Comparison of ENCODE assay signal across 16 cellular contexts in the genomic region with DNA sequence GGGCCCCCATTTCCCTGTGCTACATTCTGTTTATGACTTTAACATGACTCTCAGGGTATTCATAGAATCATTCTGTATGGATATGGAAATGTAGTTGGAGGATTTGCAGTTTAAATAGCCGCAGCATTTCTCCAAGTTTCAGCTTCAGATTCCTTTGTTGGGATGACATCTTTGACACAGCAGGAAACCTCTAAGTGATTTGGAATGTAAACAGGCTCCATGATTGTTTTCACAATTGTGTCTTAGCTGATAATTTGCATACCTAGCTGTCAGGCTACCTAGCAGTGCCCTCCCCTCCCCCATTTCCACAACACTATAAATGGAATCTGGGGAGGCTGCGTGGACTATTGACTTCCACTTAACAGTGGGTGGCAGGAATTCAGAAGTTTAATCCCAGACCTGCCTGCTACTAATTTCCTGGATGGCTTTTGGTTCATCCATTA.
DNase-seq lines count a peak whose midpoint lies in the region; ATAC-seq and TF ChIP-seq lines count a peak whose summit lies in the region.
"Had no signal": no experiment of that assay in that cellular context is flagged by ENCODE, and none has a peak within 500 bp of the region (broad histone marks: within the 10 kb centered on the region; RNA-seq: fewer than 3 reads in every experiment).

No MANE protein-coding gene starts in this region.

- H3F3A ChIP-seq in smooth muscle cell (ENCODE audit: low read depth) = no peaks in the 10 kb centered on the region

- H3K79me2 ChIP-seq in smooth muscle cell (ENCODE audit: low read depth) = no peaks in the 10 kb centered on the region

- H3K27ac ChIP-seq in SJSA1 (peak overlapping the region; percentile 81), smooth muscle cell (ENCODE audit: low read depth) (no peak overlapping the region)
- H3K27ac ChIP-seq: heart right ventricle, neutrophil, SK-N-MC, skin epidermis, VCaP had no signal

- H2AFZ ChIP-seq in smooth muscle cell (ENCODE audit: low read depth) = peak overlapping the region; percentile 19

- no peak overlapping the region for H3K9ac ChIP-seq in smooth muscle cell (ENCODE audit: low read depth)

- no peak for ATAC-seq in HG03342 (IDR thresholded peaks at IDR 0.05; ENCODE audit: unreplicated experiment)
- ATAC-seq: heart right ventricle had no signal

- TF ChIP-seq CTCF in smooth muscle cell (IDR thresholded peaks at IDR 0.05; ENCODE audit: borderline replicate concordance, insufficient read depth, poor library complexity, severe bottlenecking) = no peak

- peak; percentile 3 for DNase-seq in NCI-H748 (lab: John Stamatoyannopoulos, UW; ENCODE audit: unreplicated experiment)
- DNase-seq in NCI-H748 treated with DMSO at 0.1 percent for 48 hours (lab: John Stamatoyannopoulos, UW) = no peak
- peak; percentile 83 to 89 for DNase-seq in SJSA1 (ENCODE audit: low read depth in 1 of 2, low spot score in 2 of 2)
- peak; percentile 83 for DNase-seq in iPS DF 19.7 (ENCODE audit: low read depth, low spot score)
- no peak for DNase-seq in smooth muscle cell (lab: John Stamatoyannopoulos, UW; ENCODE audit: unreplicated experiment)
- DNase-seq in pons (ENCODE audit: low spot score) = no peak
- DNase-seq in occipital lobe (lab: John Stamatoyannopoulos, UW) = no peak
- DNase-seq: activated naive CD4-positive, alpha-beta T cell treated with anti-CD3 and anti-CD28 coated beads for 36 hours; heart right ventricle; NCI-H2107 had no signal

- H3K9me3 ChIP-seq in SJSA1 (replicated peaks) (0 out of 2 replicates have a peak, but pooled peaks cover 5% of the 10 kb centered on the region), smooth muscle cell (replicated peaks; ENCODE audit: low read depth) (peaks cover 6% of the 10 kb centered on the region)
- H3K9me3 ChIP-seq: neutrophil had no signal

- H3K27me3 ChIP-seq in SJSA1 (replicated peaks) (no peaks in the 10 kb centered on the region), smooth muscle cell (ENCODE audit: low read depth) (no peaks in the 10 kb centered on the region)
- H3K27me3 ChIP-seq: heart right ventricle, neutrophil had no signal

- H3K4me2 ChIP-seq in smooth muscle cell = peak overlapping the region; percentile 39

- H4K20me1 ChIP-seq in smooth muscle cell (ENCODE audit: low read depth) = no peaks in the 10 kb centered on the region

- H3K4me1 ChIP-seq in SJSA1 (replicated peaks) = peaks cover 20% of the 10 kb centered on the region
- H3K4me1 ChIP-seq in smooth muscle cell (ENCODE audit: low read depth) = peaks cover 11% of the 10 kb centered on the region

- H3K36me3 ChIP-seq in SJSA1 (no peaks in the 10 kb centered on the region), smooth muscle cell (ENCODE audit: low read depth) (no peaks in the 10 kb centered on the region)
- H3K36me3 ChIP-seq: heart right ventricle, neutrophil had no signal

- H3K4me3 ChIP-seq in SJSA1 (no peak overlapping the region), smooth muscle cell (no peak overlapping the region)
- H3K4me3 ChIP-seq: heart right ventricle, lung, SK-N-MC, skin epidermis had no signal

- WGBS in smooth muscle cell (ENCODE audit: low lambda C conversion rate) = 17% methylated on average over 2 of the region's 2 CpGs

Comparison
In these comparisons a context has a peak if more than half of its experiments do, and no peak if none do; other contexts are left out.
1. DNase-seq: peak in NCI-H748 (single experiment), SJSA1 (2 of 2) and iPS DF 19.7 (single experiment); none in NCI-H748 treated with DMSO at 0.1 percent for 48 hours (single experiment), smooth muscle cell (single experiment), pons (single experiment) and occipital lobe (single experiment).